34 cellular contexts compared by ENCODE assay signal in the genomic region with DNA sequence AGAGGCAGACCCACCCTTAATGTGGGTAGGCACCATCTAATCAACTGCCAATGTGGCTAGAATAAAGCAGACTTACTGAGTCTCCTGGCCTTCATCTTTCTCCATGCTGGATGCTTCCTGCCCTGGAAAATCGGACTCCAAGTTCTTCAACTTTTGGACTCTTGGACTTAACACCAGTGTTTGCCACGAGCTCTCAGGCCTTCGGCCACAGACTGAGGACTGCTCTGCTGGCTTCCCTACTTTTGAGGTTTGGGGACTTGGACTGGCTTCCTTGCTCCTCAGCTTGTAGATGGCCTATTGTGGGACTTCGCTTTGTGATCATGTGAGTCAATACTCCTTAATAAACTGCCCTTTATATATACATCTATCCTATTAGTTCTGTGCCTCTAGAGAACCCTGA. TPM values are rescaled to one million over a fixed set of nuclear protein-coding genes. Genes with fewer than 3 reads are reported as not detected.
"Had no signal": no experiment of that assay in that cellular context is flagged by ENCODE, and none has a peak within 500 bp of the region (broad histone marks: within the 10 kb centered on the region; RNA-seq: fewer than 3 reads in every experiment).

No MANE protein-coding gene starts in this region.

- H3K4me3 ChIP-seq: ascending aorta, cardiac muscle cell had no signal

- H3K4me1 Mint-ChIP-seq: activated B cell treated with CpG ODN at 0.5 μM for 24 hours; activated CD4-positive, alpha-beta memory T cell treated with anti-CD3 and anti-CD28 coated beads, Interleukin-2, amount 10 ng/mL, durations not matched to agents 7 days and 5 days; activated CD4-positive, alpha-beta T cell treated with anti-CD3 and anti-CD28 coated beads, Interleukin-2, amount 10 ng/mL, durations not matched to agents 7 days and 5 days; activated naive CD4-positive, alpha-beta T cell treated with anti-CD3 and anti-CD28 coated beads, Interleukin-2, amount 10 ng/mL, durations not matched to agents 7 days and 5 days; activated naive CD4-positive, alpha-beta T cell treated with anti-CD3 and anti-CD28 coated beads, Interleukin-2, amount 50 U/mL, for 24 hours; brain; central memory CD8-positive, alpha-beta T cell had no signal

- H3K9me3 Mint-ChIP-seq: activated CD4-positive, alpha-beta memory T cell treated with anti-CD3 and anti-CD28 coated beads, Interleukin-2, amount 10 ng/mL, durations not matched to agents 7 days and 5 days; activated naive CD4-positive, alpha-beta T cell treated with anti-CD3 and anti-CD28 coated beads, Interleukin-2, amount 10 ng/mL, durations not matched to agents 7 days and 5 days; activated naive CD4-positive, alpha-beta T cell treated with anti-CD3 and anti-CD28 coated beads, Interleukin-2, amount 50 U/mL, for 24 hours; central memory CD8-positive, alpha-beta T cell had no signal

- H3K27ac Mint-ChIP-seq: activated B cell treated with CpG ODN at 0.5 μM for 24 hours; activated CD4-positive, alpha-beta memory T cell treated with anti-CD3 and anti-CD28 coated beads, Interleukin-2, amount 10 ng/mL, durations not matched to agents 7 days and 5 days; activated CD4-positive, alpha-beta T cell treated with anti-CD3 and anti-CD28 coated beads, Interleukin-2, amount 10 ng/mL, durations not matched to agents 7 days and 5 days; activated CD8-positive, alpha-beta T cell treated with anti-CD3 and anti-CD28 coated beads, Interleukin-2, amount 10 ng/mL, durations not matched to agents 7 days and 5 days; activated naive CD4-positive, alpha-beta T cell treated with anti-CD3 and anti-CD28 coated beads, Interleukin-2, amount 10 ng/mL, durations not matched to agents 7 days and 5 days; activated naive CD4-positive, alpha-beta T cell treated with anti-CD3 and anti-CD28 coated beads, Interleukin-2, amount 50 U/mL, for 24 hours; activated naive CD8-positive, alpha-beta T cell; activated T-cell treated with anti-CD3 and anti-CD28 coated beads, Interleukin-2, amount 50 U/mL, for 24 hours; activated T-helper 2 cell treated with anti-CD3 and anti-CD28 coated beads, Interferon-gamma antibody, Interleukin-2, Interleukin-4, amounts not matched to agents 10 μg/mL and 5 μg/mL and 100 μg/mL, durations not matched to agents 14 hours and 24 hours and 36 hours; brain; T-helper 1 cell treated with Interleukin-12 subunit alpha and Interleukin-12 subunit beta and Interleukin-4 antibody, amounts not matched to agents 30 μg/mL and 1 μg/mL, for 36 hours; T-helper 2 cell treated with Interferon-gamma antibody and Interleukin-4, amounts not matched to agents 5 μg/mL and 100 μg/mL, for 36 hours had no signal

- H3K36me3 Mint-ChIP-seq: activated naive CD4-positive, alpha-beta T cell treated with anti-CD3 and anti-CD28 coated beads, Interleukin-2, amount 10 ng/mL, durations not matched to agents 7 days and 5 days; activated naive CD4-positive, alpha-beta T cell treated with anti-CD3 and anti-CD28 coated beads, Interleukin-2, amount 50 U/mL, for 24 hours; activated naive CD8-positive, alpha-beta T cell had no signal

- H3K4me1 ChIP-seq: ascending aorta had no signal

- H3K27me3 ChIP-seq: ascending aorta, cardiac muscle cell had no signal

- DNase-seq: activated B cell treated with CpG ODN at 0.5 μM for 24 hours; activated CD4-positive, alpha-beta memory T cell treated with anti-CD3 and anti-CD28 coated beads, Interleukin-2, amount 10 ng/mL, durations not matched to agents 7 days and 5 days; activated CD4-positive, alpha-beta T cell treated with anti-CD3 and anti-CD28 coated beads for 48 hours; activated CD4-positive, alpha-beta T cell treated with anti-CD3 and anti-CD28 coated beads, Interleukin-2, amount 10 ng/mL, durations not matched to agents 7 days and 5 days; activated CD4-positive, alpha-beta T cell treated with anti-CD3 and anti-CD28 coated beads, Interleukin-2, amount 50 U/mL, for 48 hours; activated CD4-positive, CD25-positive, alpha-beta regulatory T cell treated with anti-CD3 and anti-CD28 coated beads, Interleukin-2, amount 50 U/mL, for 72 hours; activated CD8-positive, alpha-beta memory T cell treated with anti-CD3 and anti-CD28 coated beads, Interleukin-2, amount 50 U/mL, for 48 hours; activated CD8-positive, alpha-beta T cell treated with anti-CD3 and anti-CD28 coated beads, Interleukin-2, amount 10 ng/mL, durations not matched to agents 7 days and 5 days; activated effector memory CD4-positive, alpha-beta T cell treated with Interleukin-2 at 50 U/mL for 16 hours; activated gamma-delta T cell; activated naive CD4-positive, alpha-beta T cell treated with Interleukin-2 at 50 U/mL for 16 hours; activated T-cell treated with anti-CD3 and anti-CD28 coated beads, Interleukin-2, amount 50 U/mL, for 24 hours; activated T-cell treated with anti-CD3 and anti-CD28 coated beads, Interleukin-2, amount 50 U/mL, for 48 hours; amygdala; anterior cingulate cortex; caudate nucleus; cerebellar nuclear complex; SW 1271; T-helper 1 cell; T-helper 2 cell; T-helper 9 cell had no signal

- H3K27ac ChIP-seq: ascending aorta, cardiac muscle cell, VCaP had no signal

- ATAC-seq: activated CD8-positive, alpha-beta T cell treated with anti-CD3 and anti-CD28 coated beads, Interleukin-2, amount 10 ng/mL, durations not matched to agents 7 days and 5 days had no signal

- H3K27me3 Mint-ChIP-seq: brain had no signal

- H3K36me3 ChIP-seq: ascending aorta, cardiac muscle cell had no signal

- H3K4me3 Mint-ChIP-seq: activated B cell treated with CpG ODN at 0.5 μM for 24 hours; activated CD4-positive, alpha-beta memory T cell treated with anti-CD3 and anti-CD28 coated beads, Interleukin-2, amount 10 ng/mL, durations not matched to agents 7 days and 5 days; activated CD4-positive, alpha-beta T cell treated with anti-CD3 and anti-CD28 coated beads, Interleukin-2, amount 10 ng/mL, durations not matched to agents 7 days and 5 days; activated CD8-positive, alpha-beta T cell treated with anti-CD3 and anti-CD28 coated beads, Interleukin-2, amount 10 ng/mL, durations not matched to agents 7 days and 5 days; activated naive CD4-positive, alpha-beta T cell treated with anti-CD3 and anti-CD28 coated beads, Interleukin-2, amount 10 ng/mL, durations not matched to agents 7 days and 5 days; activated naive CD4-positive, alpha-beta T cell treated with anti-CD3 and anti-CD28 coated beads, Interleukin-2, amount 50 U/mL, for 24 hours; activated naive CD8-positive, alpha-beta T cell; activated T-cell treated with anti-CD3 and anti-CD28 coated beads, Interleukin-2, amount 50 U/mL, for 24 hours; brain; central memory CD8-positive, alpha-beta T cell; T-helper 1 cell treated with Interleukin-12 subunit alpha and Interleukin-12 subunit beta and Interleukin-4 antibody, amounts not matched to agents 30 μg/mL and 1 μg/mL, for 36 hours; T-helper 2 cell treated with Interferon-gamma antibody and Interleukin-4, amounts not matched to agents 5 μg/mL and 100 μg/mL, for 36 hours had no signal

RNA-seq across cellular contexts. Expression of a gene that starts 21.9 kb away (rescaled TPM):
- total RNA-seq: activated B cell treated with CpG ODN at 0.5 μM for 24 hours; activated CD4-positive, alpha-beta memory T cell treated with anti-CD3 and anti-CD28 coated beads, Interleukin-2, amount 10 ng/mL, durations not matched to agents 7 days and 5 days; activated CD8-positive, alpha-beta memory T cell treated with anti-CD3 and anti-CD28 coated beads for 36 hours; activated CD8-positive, alpha-beta T cell treated with anti-CD3 and anti-CD28 coated beads, Interleukin-2, amount 10 ng/mL, durations not matched to agents 7 days and 5 days; bronchial epithelial cell; cardiac muscle cell had no signal
